In the genomic region with DNA sequence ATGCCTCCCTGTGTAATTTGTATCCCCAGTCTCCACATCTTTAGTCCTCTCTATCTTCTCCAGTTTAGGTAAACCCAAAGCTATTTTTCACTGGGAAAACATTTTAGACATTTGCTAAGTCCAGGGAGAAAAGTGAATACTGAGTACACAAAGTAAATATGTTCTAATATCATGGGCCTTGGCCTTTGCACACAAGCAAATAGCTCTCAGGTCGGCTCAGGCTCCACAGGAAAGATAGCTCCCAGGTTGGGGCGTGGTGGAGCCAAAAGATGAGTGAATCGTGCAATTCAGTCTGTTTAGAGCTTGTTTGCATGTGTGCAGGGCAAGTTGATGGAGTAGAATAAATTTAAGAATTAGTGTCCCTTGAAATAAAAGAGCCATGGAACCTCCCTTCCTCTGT, we compare ENCODE assay signal across 38 cellular contexts. TPM values are rescaled to one million over a fixed set of nuclear protein-coding genes. Genes with fewer than 3 reads are reported as not detected.
"Had no signal": no experiment of that assay in that cellular context is flagged by ENCODE, and none has a peak within 500 bp of the region (broad histone marks: within the 10 kb centered on the region; RNA-seq: fewer than 3 reads in every experiment).

No MANE protein-coding gene starts in this region.

- H3K4me1 Mint-ChIP-seq: activated B cell treated with CpG ODN at 0.5 μM for 24 hours; activated CD4-positive, alpha-beta memory T cell treated with anti-CD3 and anti-CD28 coated beads, Interleukin-2, amount 10 ng/mL, durations not matched to agents 7 days and 5 days; activated CD4-positive, alpha-beta T cell treated with anti-CD3 and anti-CD28 coated beads, Interleukin-2, amount 10 ng/mL, durations not matched to agents 7 days and 5 days; activated naive CD4-positive, alpha-beta T cell treated with anti-CD3 and anti-CD28 coated beads, Interleukin-2, amount 10 ng/mL, durations not matched to agents 7 days and 5 days; activated naive CD8-positive, alpha-beta T cell treated with anti-CD3 and anti-CD28 coated beads, Interleukin-2, amount 10 ng/mL, durations not matched to agents 7 days and 5 days; brain; T-cell had no signal

- H3K27ac Mint-ChIP-seq: activated B cell treated with CpG ODN at 0.5 μM for 24 hours; activated CD4-positive, alpha-beta memory T cell treated with anti-CD3 and anti-CD28 coated beads, Interleukin-2, amount 10 ng/mL, durations not matched to agents 7 days and 5 days; activated CD4-positive, alpha-beta T cell treated with anti-CD3 and anti-CD28 coated beads, Interleukin-2, amount 10 ng/mL, durations not matched to agents 7 days and 5 days; activated naive CD4-positive, alpha-beta T cell treated with anti-CD3 and anti-CD28 coated beads, Interleukin-2, amount 10 ng/mL, durations not matched to agents 7 days and 5 days; activated naive CD4-positive, alpha-beta T cell treated with anti-CD3 and anti-CD28 coated beads, Interleukin-2, amount 50 U/mL, for 72 hours; activated naive CD8-positive, alpha-beta T cell treated with anti-CD3 and anti-CD28 coated beads, Interleukin-2, amount 10 ng/mL, durations not matched to agents 7 days and 5 days; activated T-cell treated with anti-CD3 and anti-CD28 coated beads, Interleukin-2, amount 50 U/mL, for 24 hours; activated T-cell treated with anti-CD3 and anti-CD28 coated beads, Interleukin-2, amount 50 U/mL, for 72 hours; brain; T-cell; T-helper 1 cell treated with Interleukin-12 subunit alpha and Interleukin-12 subunit beta and Interleukin-4 antibody, amounts not matched to agents 30 μg/mL and 1 μg/mL, for 36 hours; T-helper 2 cell treated with Interferon-gamma antibody and Interleukin-4, amounts not matched to agents 5 μg/mL and 100 μg/mL, for 36 hours had no signal

- ATAC-seq: activated CD4-positive, CD25-positive, alpha-beta regulatory T cell treated with anti-CD3 and anti-CD28 coated beads, Interleukin-2, amount 50 U/mL, for 24 hours; activated naive CD4-positive, alpha-beta T cell treated with anti-CD3 and anti-CD28 coated beads, Interleukin-2, amount 50 U/mL, for 72 hours; activated T-cell treated with anti-CD3 and anti-CD28 coated beads, Interleukin-2, amount 50 U/mL, for 72 hours; gastroesophageal sphincter; heart right ventricle; T-cell had no signal

- DNase-seq: activated B cell treated with CpG ODN at 0.5 μM for 24 hours; activated CD4-positive, alpha-beta memory T cell treated with anti-CD3 and anti-CD28 coated beads, Interleukin-2, amount 10 ng/mL, durations not matched to agents 7 days and 5 days; activated CD4-positive, alpha-beta T cell treated with anti-CD3 and anti-CD28 coated beads, Interleukin-2, amount 10 ng/mL, durations not matched to agents 7 days and 5 days; activated CD4-positive, alpha-beta T cell treated with anti-CD3 and anti-CD28 coated beads, Interleukin-2, amount 50 U/mL, for 4 hours; activated CD8-positive, alpha-beta memory T cell treated with anti-CD3 and anti-CD28 coated beads, Interleukin-2, amount 50 U/mL, for 48 hours; activated gamma-delta T cell; activated naive CD4-positive, alpha-beta T cell; activated naive CD4-positive, alpha-beta T cell treated with anti-CD3 and anti-CD28 coated beads, Interleukin-2, amount 10 ng/mL, durations not matched to agents 7 days and 5 days; activated naive CD8-positive, alpha-beta T cell treated with anti-CD3 and anti-CD28 coated beads, Interleukin-2, amount 10 ng/mL, durations not matched to agents 7 days and 5 days; activated T-cell treated with anti-CD3 and anti-CD28 coated beads for 4 hours; activated T-cell treated with anti-CD3 and anti-CD28 coated beads, Interleukin-2, amount 50 U/mL, for 24 hours; activated T-cell treated with anti-CD3 and anti-CD28 coated beads, Interleukin-2, amount 50 U/mL, for 72 hours; central memory CD4-positive, alpha-beta T cell; cerebellar nuclear complex; colonic mucosa; effector CD8-positive, alpha-beta T cell; esophagus squamous epithelium; foreskin melanocyte; heart right ventricle; T-cell; T1000 had no signal

- H3K27ac ChIP-seq: ascending aorta, breast epithelium, cardiac muscle cell, colonic mucosa, epithelial cell of prostate, esophagus squamous epithelium, gastroesophageal sphincter, heart right ventricle, VCaP had no signal

- H3K4me1 ChIP-seq: ascending aorta, breast epithelium, colonic mucosa, esophagus squamous epithelium, gastroesophageal sphincter, heart right ventricle had no signal

- H3K36me3 Mint-ChIP-seq: activated naive CD4-positive, alpha-beta T cell treated with anti-CD3 and anti-CD28 coated beads, Interleukin-2, amount 10 ng/mL, durations not matched to agents 7 days and 5 days; activated naive CD4-positive, alpha-beta T cell treated with anti-CD3 and anti-CD28 coated beads, Interleukin-2, amount 50 U/mL, for 72 hours; activated naive CD8-positive, alpha-beta T cell treated with anti-CD3 and anti-CD28 coated beads, Interleukin-2, amount 10 ng/mL, durations not matched to agents 7 days and 5 days; brain; T-cell had no signal

- H3K9me3 ChIP-seq: ascending aorta, breast epithelium, colonic mucosa, esophagus squamous epithelium, gastroesophageal sphincter, heart right ventricle had no signal

- H3K27me3 ChIP-seq: ascending aorta, breast epithelium, cardiac muscle cell, colonic mucosa, esophagus squamous epithelium, gastroesophageal sphincter had no signal

- H3K36me3 ChIP-seq: ascending aorta, breast epithelium, cardiac muscle cell, colonic mucosa, esophagus squamous epithelium, gastroesophageal sphincter, heart right ventricle had no signal

- H3K4me3 ChIP-seq: ascending aorta, breast epithelium, cardiac muscle cell, colonic mucosa, esophagus squamous epithelium, gastroesophageal sphincter, heart right ventricle had no signal

- H3K9me3 Mint-ChIP-seq: activated CD4-positive, alpha-beta memory T cell treated with anti-CD3 and anti-CD28 coated beads, Interleukin-2, amount 10 ng/mL, durations not matched to agents 7 days and 5 days; activated CD4-positive, alpha-beta T cell treated with anti-CD3 and anti-CD28 coated beads, Interleukin-2, amount 10 ng/mL, durations not matched to agents 7 days and 5 days; activated naive CD4-positive, alpha-beta T cell treated with anti-CD3 and anti-CD28 coated beads, Interleukin-2, amount 10 ng/mL, durations not matched to agents 7 days and 5 days; activated naive CD4-positive, alpha-beta T cell treated with anti-CD3 and anti-CD28 coated beads, Interleukin-2, amount 50 U/mL, for 72 hours; activated naive CD8-positive, alpha-beta T cell treated with anti-CD3 and anti-CD28 coated beads, Interleukin-2, amount 10 ng/mL, durations not matched to agents 7 days and 5 days; activated T-cell treated with anti-CD3 and anti-CD28 coated beads, Interleukin-2, amount 50 U/mL, for 24 hours; activated T-cell treated with anti-CD3 and anti-CD28 coated beads, Interleukin-2, amount 50 U/mL, for 72 hours; T-cell; T-helper 1 cell treated with Interleukin-12 subunit alpha and Interleukin-12 subunit beta and Interleukin-4 antibody, amounts not matched to agents 30 μg/mL and 1 μg/mL, for 36 hours; T-helper 2 cell treated with Interferon-gamma antibody and Interleukin-4, amounts not matched to agents 5 μg/mL and 100 μg/mL, for 36 hours had no signal

- H3K4me3 Mint-ChIP-seq: activated B cell treated with CpG ODN at 0.5 μM for 24 hours; activated CD4-positive, alpha-beta memory T cell treated with anti-CD3 and anti-CD28 coated beads, Interleukin-2, amount 10 ng/mL, durations not matched to agents 7 days and 5 days; activated CD4-positive, alpha-beta T cell treated with anti-CD3 and anti-CD28 coated beads, Interleukin-2, amount 10 ng/mL, durations not matched to agents 7 days and 5 days; activated naive CD4-positive, alpha-beta T cell treated with anti-CD3 and anti-CD28 coated beads, Interleukin-2, amount 10 ng/mL, durations not matched to agents 7 days and 5 days; activated naive CD8-positive, alpha-beta T cell treated with anti-CD3 and anti-CD28 coated beads, Interleukin-2, amount 10 ng/mL, durations not matched to agents 7 days and 5 days; activated T-cell treated with anti-CD3 and anti-CD28 coated beads, Interleukin-2, amount 50 U/mL, for 24 hours; activated T-cell treated with anti-CD3 and anti-CD28 coated beads, Interleukin-2, amount 50 U/mL, for 72 hours; brain; T-cell; T-helper 1 cell treated with Interleukin-12 subunit alpha and Interleukin-12 subunit beta and Interleukin-4 antibody, amounts not matched to agents 30 μg/mL and 1 μg/mL, for 36 hours; T-helper 2 cell treated with Interferon-gamma antibody and Interleukin-4, amounts not matched to agents 5 μg/mL and 100 μg/mL, for 36 hours had no signal

- FAIRE-seq: endometrium, endothelial cell of umbilical vein had no signal

RNA-seq across cellular contexts. Expression of a gene that starts 7.9 kb away (rescaled TPM):
- total RNA-seq: activated B cell treated with CpG ODN at 0.5 μM for 24 hours; activated CD4-positive, alpha-beta memory T cell treated with anti-CD3 and anti-CD28 coated beads, Interleukin-2, amount 10 ng/mL, durations not matched to agents 7 days and 5 days; activated CD4-positive, alpha-beta T cell treated with anti-CD3 and anti-CD28 coated beads, Interleukin-2, amount 10 ng/mL, durations not matched to agents 7 days and 5 days; activated naive CD4-positive, alpha-beta T cell treated with anti-CD3 and anti-CD28 coated beads, Interleukin-2, amount 50 U/mL, for 72 hours; activated naive CD8-positive, alpha-beta T cell treated with anti-CD3 and anti-CD28 coated beads, Interleukin-2, amount 10 ng/mL, durations not matched to agents 7 days and 5 days; activated T-cell treated with anti-CD3 and anti-CD28 coated beads, Interleukin-2, amount 50 U/mL, for 72 hours; ascending aorta; breast epithelium; cardiac muscle cell; colonic mucosa; dermis microvascular lymphatic vessel endothelial cell; endothelial cell of umbilical vein; fibroblast of lung; fibroblast of villous mesenchyme; glomerular endothelial cell; heart right ventricle; T-cell had no signal
- polyA plus RNA-seq: cardiac muscle cell, endothelial cell of umbilical vein, fibroblast of lung, heart right ventricle had no signal

RNA-seq across cellular contexts. Expression of a gene that starts 57.4 kb away (rescaled TPM):
- total RNA-seq: activated B cell treated with CpG ODN at 0.5 μM for 24 hours; activated CD4-positive, alpha-beta memory T cell treated with anti-CD3 and anti-CD28 coated beads, Interleukin-2, amount 10 ng/mL, durations not matched to agents 7 days and 5 days; activated CD4-positive, alpha-beta T cell treated with anti-CD3 and anti-CD28 coated beads, Interleukin-2, amount 10 ng/mL, durations not matched to agents 7 days and 5 days; activated naive CD4-positive, alpha-beta T cell treated with anti-CD3 and anti-CD28 coated beads, Interleukin-2, amount 50 U/mL, for 72 hours; activated naive CD8-positive, alpha-beta T cell treated with anti-CD3 and anti-CD28 coated beads, Interleukin-2, amount 10 ng/mL, durations not matched to agents 7 days and 5 days; activated T-cell treated with anti-CD3 and anti-CD28 coated beads, Interleukin-2, amount 50 U/mL, for 72 hours; ascending aorta; breast epithelium; cardiac muscle cell; colonic mucosa; dermis microvascular lymphatic vessel endothelial cell; endothelial cell of umbilical vein; esophagus squamous epithelium; fibroblast of lung; fibroblast of villous mesenchyme; gastroesophageal sphincter; glomerular endothelial cell; heart right ventricle; T-cell had no signal
- polyA plus RNA-seq: cardiac muscle cell, endothelial cell of umbilical vein, fibroblast of lung, heart right ventricle had no signal
